ENCODE assay signal across 8 cellular contexts in genomic region chr12:14952295-14952995, GRCh38. TPM values are rescaled to one million over a fixed set of nuclear protein-coding genes. Genes with fewer than 3 reads are reported as not detected.
DNase-seq lines count a peak whose midpoint lies in the region; ATAC-seq and TF ChIP-seq lines count a peak whose summit lies in the region.
"Had no signal": no experiment of that assay in that cellular context is flagged by ENCODE, and none has a peak within 500 bp of the region (broad histone marks: within the 10 kb centered on the region; RNA-seq: fewer than 3 reads in every experiment).

No MANE protein-coding gene starts in this region.

- H3K27me3 ChIP-seq in skeletal muscle tissue (ENCODE audit: control insufficient read depth in 3 of 3, insufficient read depth in 3 of 3, low read length in 3 of 3): no peaks in the 10 kb centered on the region
- H3K27me3 ChIP-seq: adrenal gland had no signal

- POLR2A ChIA-PET in activated CD8-positive, alpha-beta T cell treated with anti-CD3 and anti-CD28 coated beads for 36 hours (lab: Charles Lee): interaction anchor here (1.1 kb wide), 2 partner anchors 16 to 182 kb away, joined by 3 to 5 read pairs; no protein-coding TSS in a partner anchor

- CTCF ChIA-PET in activated CD8-positive, alpha-beta T cell treated with anti-CD3 and anti-CD28 coated beads for 36 hours (lab: Charles Lee): no interaction called here

- H3K9me3 Mint-ChIP-seq in activated CD8-positive, alpha-beta T cell treated with anti-CD3 and anti-CD28 coated beads for 36 hours: no peaks in the 10 kb centered on the region

- no peaks in the 10 kb centered on the region for H3K27me3 Mint-ChIP-seq in activated CD8-positive, alpha-beta T cell treated with anti-CD3 and anti-CD28 coated beads for 36 hours

- H3K36me3 ChIP-seq in skeletal muscle tissue (ENCODE audit: control insufficient read depth in 3 of 3, insufficient read depth in 3 of 3, low read length in 3 of 3): peaks cover 0 to 9% (median 1%) of the 10 kb centered on the region in 3 donors

- H3K4me1 ChIP-seq in skeletal muscle tissue (ENCODE audit: control insufficient read depth in 3 of 3, insufficient read depth in 3 of 3, low read length in 3 of 3): peaks cover 13 to 30% (median 16%) of the 10 kb centered on the region in 3 donors

- ATAC-seq in GM21528 (IDR thresholded peaks at IDR 0.05; ENCODE audit: low FRiP score, unreplicated experiment): peak; percentile 53
- ATAC-seq in activated CD8-positive, alpha-beta T cell treated with anti-CD3 and anti-CD28 coated beads for 36 hours: peak; percentile 57

- peak overlapping the region; percentile 75 for H3K27ac ChIP-seq in skeletal muscle tissue (ENCODE audit: low read depth, low read length)

- peak overlapping the region; percentile 97 for H3K27ac Mint-ChIP-seq in activated CD8-positive, alpha-beta T cell treated with anti-CD3 and anti-CD28 coated beads for 36 hours

- H3K36me3 Mint-ChIP-seq in activated CD8-positive, alpha-beta T cell treated with anti-CD3 and anti-CD28 coated beads for 36 hours (ENCODE audit: low read depth): peaks cover 82% of the 10 kb centered on the region

- no peak overlapping the region for H3K9ac ChIP-seq in skeletal muscle tissue (ENCODE audit: low read depth in 1 of 3, low read length in 3 of 3)

- H3K9me3 ChIP-seq in skeletal muscle tissue (ENCODE audit: control insufficient read depth in 3 of 3, low read length in 3 of 3): no peaks in the 10 kb centered on the region
- H3K9me3 ChIP-seq: adrenal gland had no signal

- H3K4me1 Mint-ChIP-seq in activated CD8-positive, alpha-beta T cell treated with anti-CD3 and anti-CD28 coated beads for 36 hours (ENCODE audit: low read depth): peaks cover 83% of the 10 kb centered on the region

- intact Hi-C loops in activated CD8-positive, alpha-beta T cell treated with anti-CD3 and anti-CD28 coated beads for 36 hours (cut with micrococcal nuclease): loop anchor here (5.0 to 10.0 kb wide), 2 partner anchors 40 to 558 kb away; no protein-coding TSS in a partner anchor

- H3K4me3 ChIP-seq in Jurkat, Clone E6-1 (ENCODE audit: low read length): no peak overlapping the region
- no peak overlapping the region for H3K4me3 ChIP-seq in skeletal muscle tissue (ENCODE audit: low read length in 3 of 3)
- H3K4me3 ChIP-seq: adrenal gland had no signal

- DNase-seq in GM10266 (ENCODE audit: extremely low spot score) (peak; percentile 22), glomerular visceral epithelial cell (ENCODE audit: extremely low spot score) (peak; percentile 63), NK-92 (lab: John Stamatoyannopoulos, UW; ENCODE audit: unreplicated experiment) (no peak)
- peak; percentile 67 for DNase-seq in Jurkat, Clone E6-1 (ENCODE audit: low read depth, low spot score)
- DNase-seq in activated CD8-positive, alpha-beta T cell treated with anti-CD3 and anti-CD28 coated beads for 36 hours: peak; percentile 72

- TF ChIP-seq CTCF in GM10266 (IDR thresholded peaks at IDR 0.05; ENCODE audit: control insufficient read depth, insufficient read depth, low read depth, missing control alignments): no peak
- TF ChIP-seq CTCF in activated CD8-positive, alpha-beta T cell treated with anti-CD3 and anti-CD28 coated beads for 36 hours (IDR thresholded peaks at IDR 0.05): no peak

- peak overlapping the region; percentile 68 for H3K4me3 Mint-ChIP-seq in activated CD8-positive, alpha-beta T cell treated with anti-CD3 and anti-CD28 coated beads for 36 hours

RNA-seq across cellular contexts. Expression of gene ARHGDIB, which starts 9.0 kb away (rescaled TPM):
- 2,420 TPM for polyA plus RNA-seq in Jurkat, Clone E6-1 (2012; ENCODE audit: insufficient read depth, insufficient read length)
- 100 to 1,000 TPM; 765 to 771 TPM for total RNA-seq in activated CD8-positive, alpha-beta T cell treated with anti-CD3 and anti-CD28 coated beads for 36 hours
- total RNA-seq in skeletal muscle tissue: 17.2 TPM

RNA-seq across cellular contexts. Expression of gene ERP27, which starts 14.1 kb away (rescaled TPM):
- 7.9 TPM for polyA plus RNA-seq in Jurkat, Clone E6-1 (2012; ENCODE audit: insufficient read depth, insufficient read length)
- 1 to 10 TPM; 2.3 to 3.4 TPM for total RNA-seq in activated CD8-positive, alpha-beta T cell treated with anti-CD3 and anti-CD28 coated beads for 36 hours
- not detected for total RNA-seq in skeletal muscle tissue

RNA-seq across cellular contexts. Expression of gene PDE6H, which starts 20.4 kb away (rescaled TPM):
- not detected for polyA plus RNA-seq in Jurkat, Clone E6-1 (2012; ENCODE audit: insufficient read depth, insufficient read length)
- total RNA-seq in activated CD8-positive, alpha-beta T cell treated with anti-CD3 and anti-CD28 coated beads for 36 hours: not detected
- total RNA-seq in skeletal muscle tissue: not detected

Comparison
In these comparisons a context has a peak if more than half of its experiments do, and no peak if none do; other contexts are left out.
1. RNA of gene ARHGDIB, which starts 9.0 kb away (total RNA-seq): 765 to 771 TPM in activated CD8-positive, alpha-beta T cell treated with anti-CD3 and anti-CD28 coated beads for 36 hours; 17.2 TPM in skeletal muscle tissue (single experiment); every median in the first group is over 10 times any median in the second.